ENCODE assay signal across 22 cellular contexts in genomic region chr3:33803252-33803651, GRCh38. TPM values are rescaled to one million over a fixed set of nuclear protein-coding genes. Genes with fewer than 3 reads are reported as not detected.
DNase-seq lines count a peak whose midpoint lies in the region; ATAC-seq lines count a peak whose summit lies in the region.
"Had no signal": no experiment of that assay in that cellular context is flagged by ENCODE, and none has a peak within 500 bp of the region (broad histone marks: within the 10 kb centered on the region; RNA-seq: fewer than 3 reads in every experiment).

No MANE protein-coding gene starts in this region.

- 94 to 100% methylated on average over 1 of the region's 1 CpG for WGBS in GM23248 (ENCODE audit: low coverage in 1 of 2, low lambda C conversion rate in 2 of 2, missing lambda C conversion rate in 2 of 2), 2 experiments

- peaks cover 24% of the 10 kb centered on the region for H4K20me1 ChIP-seq in GM23248 (ENCODE audit: insufficient read depth)

- intact Hi-C loops in naive thymus-derived CD4-positive, alpha-beta T cell (cut with micrococcal nuclease), result no loop called here

- H3K9me2 ChIP-seq in GM23248 (ENCODE audit: insufficient read depth), result no peaks in the 10 kb centered on the region

- H3K4me1 ChIP-seq in GM23248 (ENCODE audit: insufficient read depth), result peaks cover 31% of the 10 kb centered on the region
- H3K4me1 ChIP-seq in naive thymus-derived CD4-positive, alpha-beta T cell (ENCODE audit: control insufficient read depth in 2 of 2, insufficient read depth in 2 of 2, low read length in 2 of 2), result peaks cover 19 to 33% of the 10 kb centered on the region in 2 donors

- no peaks in the 10 kb centered on the region for H3K9me3 ChIP-seq in GM23248 (ENCODE audit: low read depth)
- no peaks in the 10 kb centered on the region for H3K9me3 ChIP-seq in naive thymus-derived CD4-positive, alpha-beta T cell (ENCODE audit: control insufficient read depth in 2 of 3, low read length in 3 of 3)
- H3K9me3 ChIP-seq: tibial nerve had no signal

- CTCF ChIA-PET in naive thymus-derived CD4-positive, alpha-beta T cell (lab: Charles Lee), result no interaction called here

- peaks cover 94% of the 10 kb centered on the region for H3K79me2 ChIP-seq in GM23248 (ENCODE audit: insufficient read depth)

- in situ Hi-C loops in GM23248 (cut with MboI), result no loop called here

- H3K4me2 ChIP-seq in GM23248 (ENCODE audit: unreplicated experiment), result peak overlapping the region; percentile 7

- H3K36me3 Mint-ChIP-seq in activated T-cell treated with anti-CD3 and anti-CD28 coated beads, Interleukin-2, amount 50 U/mL, for 72 hours (ENCODE audit: insufficient read depth in 2 of 2), result peaks cover 0 to 14% of the 10 kb centered on the region in 2 donors
- H3K36me3 Mint-ChIP-seq in activated T-cell treated with anti-CD3 and anti-CD28 coated beads, Interleukin-2, amount 50 U/mL, for 24 hours (ENCODE audit: low read depth), result peaks cover 68% of the 10 kb centered on the region
- H3K36me3 Mint-ChIP-seq in central memory CD8-positive, alpha-beta T cell (ENCODE audit: insufficient read depth), result peaks cover 27% of the 10 kb centered on the region
- peaks cover 7 to 40% (median 23%) of the 10 kb centered on the region in 5 donors for H3K36me3 Mint-ChIP-seq in naive thymus-derived CD4-positive, alpha-beta T cell

- H3K27ac ChIP-seq in GM23248 (no peak overlapping the region), substantia nigra (ENCODE audit: low read depth, low read length, poor library complexity, severe bottlenecking) (no peak overlapping the region)
- no peak overlapping the region for H3K27ac ChIP-seq in naive thymus-derived CD4-positive, alpha-beta T cell (ENCODE audit: low read depth, low read length)
- H3K27ac ChIP-seq: brain microvascular endothelial cell, foreskin keratinocyte, heart left ventricle, tibial nerve had no signal

- peaks cover 70% of the 10 kb centered on the region for H3K4me1 Mint-ChIP-seq in activated T-cell treated with anti-CD3 and anti-CD28 coated beads, Interleukin-2, amount 50 U/mL, for 72 hours (ENCODE audit: low read depth)
- H3K4me1 Mint-ChIP-seq in activated T-cell treated with anti-CD3 and anti-CD28 coated beads, Interleukin-2, amount 50 U/mL, for 24 hours (ENCODE audit: low read depth), result peaks cover 75% of the 10 kb centered on the region
- H3K4me1 Mint-ChIP-seq in central memory CD8-positive, alpha-beta T cell, result peaks cover 70% of the 10 kb centered on the region
- H3K4me1 Mint-ChIP-seq in naive thymus-derived CD4-positive, alpha-beta T cell, result peaks cover 55 to 87% (median 82%) of the 10 kb centered on the region in 7 donors

- peak overlapping the region in 1 of 2 donors; percentile 35 for H3K4me3 Mint-ChIP-seq in activated T-cell treated with anti-CD3 and anti-CD28 coated beads, Interleukin-2, amount 50 U/mL, for 72 hours
- H3K4me3 Mint-ChIP-seq in activated T-cell treated with anti-CD3 and anti-CD28 coated beads, Interleukin-2, amount 50 U/mL, for 24 hours, result no peak overlapping the region
- peak overlapping the region; percentile 25 for H3K4me3 Mint-ChIP-seq in central memory CD8-positive, alpha-beta T cell
- H3K4me3 Mint-ChIP-seq in naive thymus-derived CD4-positive, alpha-beta T cell, result peak overlapping the region in 7 of 10 donors; percentile 0 to 95 (median 49)
- H3K4me3 Mint-ChIP-seq: activated CD4-positive, alpha-beta memory T cell treated with anti-CD3 and anti-CD28 coated beads for 36 hours had no signal

- 0 out of 2 replicates have a peak, but pooled peaks cover 7% of the 10 kb centered on the region for H3F3A ChIP-seq in GM23248 (ENCODE audit: insufficient read depth)

- H3K27ac Mint-ChIP-seq in activated T-cell treated with anti-CD3 and anti-CD28 coated beads, Interleukin-2, amount 50 U/mL, for 72 hours, result peak overlapping the region; percentile 17
- H3K27ac Mint-ChIP-seq in activated T-cell treated with anti-CD3 and anti-CD28 coated beads, Interleukin-2, amount 50 U/mL, for 24 hours, result no peak overlapping the region
- peak overlapping the region; percentile 59 for H3K27ac Mint-ChIP-seq in central memory CD8-positive, alpha-beta T cell (ENCODE audit: low read depth)
- H3K27ac Mint-ChIP-seq in naive thymus-derived CD4-positive, alpha-beta T cell, result peak overlapping the region in 4 of 9 donors; percentile 26 to 43 (median 30)
- H3K27ac Mint-ChIP-seq: activated CD4-positive, alpha-beta memory T cell treated with anti-CD3 and anti-CD28 coated beads for 36 hours had no signal

- H3K27me3 Mint-ChIP-seq in activated T-cell treated with anti-CD3 and anti-CD28 coated beads, Interleukin-2, amount 50 U/mL, for 72 hours (ENCODE audit: low read depth), result no peaks in the 10 kb centered on the region
- H3K27me3 Mint-ChIP-seq in activated T-cell treated with anti-CD3 and anti-CD28 coated beads, Interleukin-2, amount 50 U/mL, for 24 hours, result no peaks in the 10 kb centered on the region
- H3K27me3 Mint-ChIP-seq in central memory CD8-positive, alpha-beta T cell, result no peaks in the 10 kb centered on the region
- H3K27me3 Mint-ChIP-seq in naive thymus-derived CD4-positive, alpha-beta T cell, result no peaks in the 10 kb centered on the region
- H3K27me3 Mint-ChIP-seq: activated CD4-positive, alpha-beta memory T cell treated with anti-CD3 and anti-CD28 coated beads for 36 hours; CD8-positive, alpha-beta memory T cell had no signal

- no peaks in the 10 kb centered on the region for H3K27me3 ChIP-seq in GM23248 (replicated peaks; ENCODE audit: insufficient read depth)
- H3K27me3 ChIP-seq in naive thymus-derived CD4-positive, alpha-beta T cell (ENCODE audit: control insufficient read depth in 2 of 2, insufficient read depth in 2 of 2, low read length in 2 of 2), result no peaks in the 10 kb centered on the region
- H3K27me3 ChIP-seq: brain microvascular endothelial cell, foreskin keratinocyte, heart left ventricle, tibial nerve had no signal

- POLR2A ChIA-PET in naive thymus-derived CD4-positive, alpha-beta T cell (lab: Charles Lee), result no interaction called here

- peaks cover 16% of the 10 kb centered on the region for H3K36me3 ChIP-seq in GM23248 (ENCODE audit: low read depth)
- H3K36me3 ChIP-seq in naive thymus-derived CD4-positive, alpha-beta T cell (ENCODE audit: control insufficient read depth in 2 of 3, insufficient read depth in 3 of 3, low read length in 3 of 3), result peaks cover 0 to 8% (median 0%) of the 10 kb centered on the region in 3 experiments

- no peak for ATAC-seq in activated T-cell treated with anti-CD3 and anti-CD28 coated beads, Interleukin-2, amount 50 U/mL, for 72 hours (replicated peaks in 1 of 2)
- ATAC-seq in central memory CD8-positive, alpha-beta T cell (replicated peaks; ENCODE audit: extremely low read depth, poor library complexity, severe bottlenecking), result no peak
- ATAC-seq in naive thymus-derived CD4-positive, alpha-beta T cell, result no peak
- ATAC-seq: foreskin keratinocyte, heart left ventricle had no signal

- no peak overlapping the region for H2AFZ ChIP-seq in GM23248

- H3K4me3 ChIP-seq in GM23248, result no peak overlapping the region
- H3K4me3 ChIP-seq in naive thymus-derived CD4-positive, alpha-beta T cell (ENCODE audit: low read length), result no peak overlapping the region
- H3K4me3 ChIP-seq: heart left ventricle, tibial nerve had no signal

- no peak for DNase-seq in activated T-cell treated with anti-CD3 and anti-CD28 coated beads, Interleukin-2, amount 50 U/mL, for 72 hours
- no peak for DNase-seq in activated T-cell treated with anti-CD3 and anti-CD28 coated beads, Interleukin-2, amount 50 U/mL, for 24 hours
- DNase-seq in GM23248, result no peak
- no peak for DNase-seq in central memory CD8-positive, alpha-beta T cell (ENCODE audit: low spot score in 2 of 2)
- no peak for DNase-seq in naive thymus-derived CD4-positive, alpha-beta T cell
- DNase-seq in AG08396 (ENCODE audit: low spot score), result no peak
- DNase-seq in effector CD4-positive, alpha-beta T cell, result no peak
- DNase-seq in substantia nigra (lab: John Stamatoyannopoulos, UW), result no peak
- DNase-seq: activated CD4-positive, alpha-beta memory T cell treated with anti-CD3 and anti-CD28 coated beads for 36 hours; activated effector memory CD4-positive, alpha-beta T cell treated with anti-CD3 and anti-CD28 coated beads, Interleukin-2, amount 50 U/mL, for 16 hours; amniotic stem cell; brain microvascular endothelial cell; CD8-positive, alpha-beta memory T cell; DMS153; effector CD8-positive, alpha-beta T cell; foreskin keratinocyte; heart left ventricle; KG1; NCI-H1417 treated with DMSO at 0.1 percent for 48 hours; NCI-H2081; NCI-H345 had no signal

- no peaks in the 10 kb centered on the region for H3K9me3 Mint-ChIP-seq in activated T-cell treated with anti-CD3 and anti-CD28 coated beads, Interleukin-2, amount 50 U/mL, for 72 hours
- H3K9me3 Mint-ChIP-seq in activated T-cell treated with anti-CD3 and anti-CD28 coated beads, Interleukin-2, amount 50 U/mL, for 24 hours, result no peaks in the 10 kb centered on the region
- H3K9me3 Mint-ChIP-seq in central memory CD8-positive, alpha-beta T cell, result no peaks in the 10 kb centered on the region
- H3K9me3 Mint-ChIP-seq in naive thymus-derived CD4-positive, alpha-beta T cell, result peaks cover 0 to 3% (median 0%) of the 10 kb centered on the region in 11 donors
- H3K9me3 Mint-ChIP-seq: activated CD4-positive, alpha-beta memory T cell treated with anti-CD3 and anti-CD28 coated beads for 36 hours; CD8-positive, alpha-beta memory T cell had no signal

- no peak overlapping the region for H3K9ac ChIP-seq in GM23248

RNA-seq across cellular contexts. Expression of gene PDCD6IP, which starts 4.8 kb away (rescaled TPM):
- 100 to 1,000 TPM; 166 to 185 TPM for total RNA-seq in activated T-cell treated with anti-CD3 and anti-CD28 coated beads, Interleukin-2, amount 50 U/mL, for 72 hours
- 180 and 214 TPM in 2 replicates for total RNA-seq in GM23248 (2014; rRNA removed; shearing (Covaris generic))
- polyA plus RNA-seq in GM23248 (2016; fragmentation: Nextera tagmentation; extraction: Ambion mirVana), result 191 and 197 TPM in 2 replicates
- total RNA-seq in naive thymus-derived CD4-positive, alpha-beta T cell, result 100 to 1,000 TPM; 139 to 221 (median 202) TPM
- polyA plus RNA-seq in naive thymus-derived CD4-positive, alpha-beta T cell, result 10 to 100 TPM; 60.3 to 75.1 TPM
